In the genomic region with DNA sequence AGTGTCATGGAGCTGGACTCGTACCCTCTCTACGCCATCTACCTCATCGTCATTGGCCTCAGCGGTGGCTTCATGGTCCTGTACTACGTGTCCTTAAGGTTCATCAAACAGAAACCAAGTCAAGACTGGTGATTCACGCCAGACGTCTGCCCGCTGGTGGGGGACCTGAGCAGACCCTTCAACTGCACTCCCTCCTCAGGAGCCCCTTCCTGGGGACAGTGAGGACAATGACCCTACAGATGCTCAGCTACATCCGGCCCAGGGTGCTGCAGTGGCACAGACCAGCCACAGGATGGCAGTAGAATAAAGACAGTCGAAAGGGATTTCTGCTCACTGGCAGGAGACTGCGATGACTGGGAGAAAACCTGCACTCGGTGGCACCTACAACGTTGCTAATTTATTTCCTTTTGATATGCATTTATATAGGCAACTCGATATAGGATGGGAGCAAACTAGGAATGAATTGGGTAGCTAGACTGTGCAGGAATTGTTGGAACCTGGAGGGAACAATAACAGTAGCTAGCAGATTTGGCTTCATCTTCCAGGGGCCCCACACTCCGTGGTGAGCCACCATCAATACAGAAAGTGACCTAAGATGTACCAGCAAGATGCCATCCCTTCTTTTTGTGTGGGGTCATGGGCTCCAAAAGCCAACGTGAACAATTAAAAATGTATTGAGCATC, we compare ENCODE assay signal across 8 cellular contexts. TPM values are rescaled to one million over a fixed set of nuclear protein-coding genes. Genes with fewer than 3 reads are reported as not detected.
DNase-seq lines count a peak whose midpoint lies in the region; ATAC-seq and TF ChIP-seq lines count a peak whose summit lies in the region.

No MANE protein-coding gene starts in this region.

- H3K36me3 ChIP-seq in GM23338 (ENCODE audit: insufficient read depth) (no peaks in the 10 kb centered on the region), heart right ventricle (no peaks in the 10 kb centered on the region)

- intact Hi-C loops in heart right ventricle (cut with DNase I), result loop anchor here in 2 of 10 donors (10.0 kb wide), 1 partner anchor 263 kb away; no protein-coding TSS in a partner anchor

- H3K27ac Mint-ChIP-seq in GM23338, result no peak overlapping the region
- H3K27ac Mint-ChIP-seq in activated naive CD8-positive, alpha-beta T cell treated with anti-CD3 and anti-CD28 coated beads, Interleukin-2, amount 10 ng/mL, durations not matched to agents 7 days and 5 days, result no peak overlapping the region

- no peaks in the 10 kb centered on the region for H3K79me2 ChIP-seq in GM23338 (replicated peaks; ENCODE audit: insufficient read depth)

- DNase-seq in DMS53 (lab: John Stamatoyannopoulos, UW), result peak; percentile 89
- peak; percentile 86 for DNase-seq in GM23338 (ENCODE audit: low spot score)
- DNase-seq in NCI-H1048 (lab: John Stamatoyannopoulos, UW), result peak; percentile 50
- DNase-seq in SKM-1 treated with dmso at 0.1 percent for 144 hours (lab: John Stamatoyannopoulos, UW; ENCODE audit: unreplicated experiment), result peak; percentile 14
- peak; percentile 73 for DNase-seq in activated naive CD8-positive, alpha-beta T cell treated with anti-CD3 and anti-CD28 coated beads, Interleukin-2, amount 10 ng/mL, durations not matched to agents 7 days and 5 days
- DNase-seq in heart right ventricle, result peak; percentile 36 to 38
- DNase-seq in putamen (ENCODE audit: low spot score), result peak; percentile 47

- H3K27me3 Mint-ChIP-seq in GM23338 (ENCODE audit: insufficient read depth, low read depth, poor library complexity), result peaks cover 6% of the 10 kb centered on the region
- no peaks in the 10 kb centered on the region for H3K27me3 Mint-ChIP-seq in activated naive CD8-positive, alpha-beta T cell treated with anti-CD3 and anti-CD28 coated beads, Interleukin-2, amount 10 ng/mL, durations not matched to agents 7 days and 5 days

- POLR2A ChIA-PET in activated naive CD8-positive, alpha-beta T cell treated with anti-CD3 and anti-CD28 coated beads, Interleukin-2, amount 10 ng/mL, durations not matched to agents 7 days and 5 days (lab: Charles Lee), result no interaction called here

- H3K27ac ChIP-seq in GM23338 (ENCODE audit: low read depth) (no peak overlapping the region), heart right ventricle (no peak overlapping the region)

- no peaks in the 10 kb centered on the region for H3K9me3 ChIP-seq in heart right ventricle

- H3K27me3 ChIP-seq in GM23338 (ENCODE audit: insufficient read depth), result no peaks in the 10 kb centered on the region
- peaks cover 0 to 28% (median 0%) of the 10 kb centered on the region in 7 donors for H3K27me3 ChIP-seq in heart right ventricle

- no peaks in the 10 kb centered on the region for H3K9me2 ChIP-seq in GM23338 (ENCODE audit: insufficient read depth)

- no peak overlapping the region for H3K4me3 ChIP-seq in GM23338
- no peak overlapping the region for H3K4me3 ChIP-seq in heart right ventricle

- no peaks in the 10 kb centered on the region for H4K20me1 ChIP-seq in GM23338 (replicated peaks; ENCODE audit: insufficient read depth)

- ATAC-seq in GM23338, result peak; percentile 83
- ATAC-seq in activated naive CD8-positive, alpha-beta T cell treated with anti-CD3 and anti-CD28 coated beads, Interleukin-2, amount 10 ng/mL, durations not matched to agents 7 days and 5 days (ENCODE audit: low read depth), result peak; percentile 77
- ATAC-seq in heart right ventricle, result peak in 7 of 8 donors; percentile 53 to 70 (median 63)
- no peak for ATAC-seq in HG02970 (IDR thresholded peaks at IDR 0.05; ENCODE audit: low FRiP score, unreplicated experiment)

- peaks cover 7% of the 10 kb centered on the region; the same call in 1 of the 3 replicates for H3K4me1 Mint-ChIP-seq in GM23338
- peaks cover 5% of the 10 kb centered on the region for H3K4me1 Mint-ChIP-seq in activated naive CD8-positive, alpha-beta T cell treated with anti-CD3 and anti-CD28 coated beads, Interleukin-2, amount 10 ng/mL, durations not matched to agents 7 days and 5 days

- H2AFZ ChIP-seq in GM23338, result peak overlapping the region; percentile 93; the same call in 1 of the 2 replicates

- no peak overlapping the region for H3K4me3 Mint-ChIP-seq in GM23338
- no peak overlapping the region for H3K4me3 Mint-ChIP-seq in activated naive CD8-positive, alpha-beta T cell treated with anti-CD3 and anti-CD28 coated beads, Interleukin-2, amount 10 ng/mL, durations not matched to agents 7 days and 5 days

- TF ChIP-seq CTCF in GM23338 (conservative IDR thresholded peaks at IDR 0.05; ENCODE audit: low read depth in 2 of 2) (peak; percentile 99), heart right ventricle (IDR thresholded peaks at IDR 0.05) (peak; percentile 60 to 93 (median 82))

- WGBS in heart right ventricle, 2 donors, result 34% methylated on average over 16 of the region's 16 CpGs

- 0 out of 2 replicates have a peak, but pooled peaks cover 2% of the 10 kb centered on the region for H3F3A ChIP-seq in GM23338 (replicated peaks; ENCODE audit: low read depth)

- H3K36me3 Mint-ChIP-seq in GM23338 (ENCODE audit: low read depth), result no peaks in the 10 kb centered on the region
- H3K36me3 Mint-ChIP-seq in activated naive CD8-positive, alpha-beta T cell treated with anti-CD3 and anti-CD28 coated beads, Interleukin-2, amount 10 ng/mL, durations not matched to agents 7 days and 5 days, result no peaks in the 10 kb centered on the region

- no peaks in the 10 kb centered on the region for H3K9me3 Mint-ChIP-seq in GM23338
- H3K9me3 Mint-ChIP-seq in activated naive CD8-positive, alpha-beta T cell treated with anti-CD3 and anti-CD28 coated beads, Interleukin-2, amount 10 ng/mL, durations not matched to agents 7 days and 5 days, result no peaks in the 10 kb centered on the region

- H3K4me2 ChIP-seq in GM23338, result no peak overlapping the region

- H3K4me1 ChIP-seq in GM23338 (ENCODE audit: insufficient read depth) (peaks cover 11% of the 10 kb centered on the region), heart right ventricle (peaks cover 0 to 5% (median 0%) of the 10 kb centered on the region in 9 donors)

TF ChIP-seq in GM23338, 12 proteins besides CTCF, POLR2A, EP300 and RAD21 (continues in another document):
- no peak for TF ChIP-seq EZH2 (IDR thresholded peaks at IDR 0.05; ENCODE audit: low read depth, unreplicated experiment)
- TF ChIP-seq NANOG (IDR thresholded peaks at IDR 0.05; ENCODE audit: borderline replicate concordance), result no peak
- no peak for TF ChIP-seq STAT1 (IDR thresholded peaks at IDR 0.05; ENCODE audit: unreplicated experiment)
- TF ChIP-seq CREB1 (CRISPR knock-in tag; IDR thresholded peaks at IDR 0.05; ENCODE audit: low read depth), result no peak
- TF ChIP-seq POLR2AphosphoS5 (IDR thresholded peaks at IDR 0.05; ENCODE audit: low read depth), result no peak
- TF ChIP-seq JUNB (IDR thresholded peaks at IDR 0.05; ENCODE audit: unreplicated experiment), result no peak
- no peak for TF ChIP-seq ZNF331 (CRISPR knock-in tag; IDR thresholded peaks at IDR 0.05; ENCODE audit: low read depth)
- no peak for TF ChIP-seq ETS1 (IDR thresholded peaks at IDR 0.05)
- no peak for TF ChIP-seq ZNF114 (CRISPR knock-in tag; IDR thresholded peaks at IDR 0.05)
- TF ChIP-seq, protein P1, sequence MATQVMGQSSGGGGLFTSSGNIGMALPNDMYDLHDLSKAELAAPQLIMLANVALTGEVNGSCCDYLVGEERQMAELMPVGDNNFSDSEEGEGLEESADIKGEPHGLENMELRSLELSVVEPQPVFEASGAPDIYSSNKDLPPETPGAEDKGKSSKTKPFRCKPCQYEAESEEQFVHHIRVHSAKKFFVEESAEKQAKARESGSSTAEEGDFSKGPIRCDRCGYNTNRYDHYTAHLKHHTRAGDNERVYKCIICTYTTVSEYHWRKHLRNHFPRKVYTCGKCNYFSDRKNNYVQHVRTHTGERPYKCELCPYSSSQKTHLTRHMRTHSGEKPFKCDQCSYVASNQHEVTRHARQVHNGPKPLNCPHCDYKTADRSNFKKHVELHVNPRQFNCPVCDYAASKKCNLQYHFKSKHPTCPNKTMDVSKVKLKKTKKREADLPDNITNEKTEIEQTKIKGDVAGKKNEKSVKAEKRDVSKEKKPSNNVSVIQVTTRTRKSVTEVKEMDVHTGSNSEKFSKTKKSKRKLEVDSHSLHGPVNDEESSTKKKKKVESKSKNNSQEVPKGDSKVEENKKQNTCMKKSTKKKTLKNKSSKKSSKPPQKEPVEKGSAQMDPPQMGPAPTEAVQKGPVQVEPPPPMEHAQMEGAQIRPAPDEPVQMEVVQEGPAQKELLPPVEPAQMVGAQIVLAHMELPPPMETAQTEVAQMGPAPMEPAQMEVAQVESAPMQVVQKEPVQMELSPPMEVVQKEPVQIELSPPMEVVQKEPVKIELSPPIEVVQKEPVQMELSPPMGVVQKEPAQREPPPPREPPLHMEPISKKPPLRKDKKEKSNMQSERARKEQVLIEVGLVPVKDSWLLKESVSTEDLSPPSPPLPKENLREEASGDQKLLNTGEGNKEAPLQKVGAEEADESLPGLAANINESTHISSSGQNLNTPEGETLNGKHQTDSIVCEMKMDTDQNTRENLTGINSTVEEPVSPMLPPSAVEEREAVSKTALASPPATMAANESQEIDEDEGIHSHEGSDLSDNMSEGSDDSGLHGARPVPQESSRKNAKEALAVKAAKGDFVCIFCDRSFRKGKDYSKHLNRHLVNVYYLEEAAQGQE (IDR thresholded peaks at IDR 0.05; ENCODE audit: unreplicated experiment), result no peak

RNA-seq across cellular contexts. Expression of gene ABCG8, which starts 39.2 kb away (rescaled TPM):
- total RNA-seq in GM23338 (2014; rRNA removed; shearing (Covaris generic)), result 0.31 and 0.35 TPM in 2 replicates
- 0.03 and 0.19 TPM in 2 replicates for polyA plus RNA-seq in GM23338 (2016; fragmentation: Nextera tagmentation; extraction: Ambion mirVana)
- total RNA-seq in activated naive CD8-positive, alpha-beta T cell treated with anti-CD3 and anti-CD28 coated beads, Interleukin-2, amount 10 ng/mL, durations not matched to agents 7 days and 5 days, result not detected
- 1 to 10 TPM in 1 of 10 donors, not detected in 9; 1.4 TPM for total RNA-seq in heart right ventricle
- under 1 TPM in 1 of 2 donors, not detected in 1; 0.15 TPM for polyA plus RNA-seq in heart right ventricle

RNA-seq across cellular contexts. Expression of gene ABCG5, which starts 39.3 kb away (rescaled TPM):
- total RNA-seq in GM23338 (2014; rRNA removed; shearing (Covaris generic)), result not detected in 2 replicates
- polyA plus RNA-seq in GM23338 (2016; fragmentation: Nextera tagmentation; extraction: Ambion mirVana), result 0.08 and 0.14 TPM in 2 replicates
- not detected for total RNA-seq in activated naive CD8-positive, alpha-beta T cell treated with anti-CD3 and anti-CD28 coated beads, Interleukin-2, amount 10 ng/mL, durations not matched to agents 7 days and 5 days
- total RNA-seq in heart right ventricle, result under 1 TPM in 1 of 10 donors, not detected in 9; 0.13 TPM
- polyA plus RNA-seq in heart right ventricle, result not detected

Comparison
In these comparisons a context has a peak if more than half of its experiments do, and no peak if none do; other contexts are left out.
1. DNase-seq: peak in every context shown above with its lines; median percentile 89 in DMS53; 86 in GM23338; 73 in activated naive CD8-positive, alpha-beta T cell treated with anti-CD3 and anti-CD28 coated beads, Interleukin-2, amount 10 ng/mL, durations not matched to agents 7 days and 5 days; 50 in NCI-H1048; 47 in putamen; 37 in heart right ventricle; 14 in SKM-1 treated with dmso at 0.1 percent for 144 hours.